In genomic region chr11:64339319-64339718, GRCh38 we compare ENCODE assay signal across 12 cellular contexts. TPM values are rescaled to one million over a fixed set of nuclear protein-coding genes. Genes with fewer than 3 reads are reported as not detected.
A peak's percentile ranks its signal among the peaks of the same experiment; 100 is the strongest.
DNase-seq lines count a peak whose midpoint lies in the region; ATAC-seq, FAIRE-seq and TF ChIP-seq lines count a peak whose summit lies in the region.
"Had no signal": no experiment of that assay in that cellular context is flagged by ENCODE, and none has a peak within 500 bp of the region (broad histone marks: within the 10 kb centered on the region; RNA-seq: fewer than 3 reads in every experiment).

No MANE protein-coding gene starts in this region.

- no peak overlapping the region for H3K4me3 ChIP-seq in foreskin fibroblast (ENCODE audit: low read depth in 1 of 2, low read length in 2 of 2)

- H3K4me1 Mint-ChIP-seq in CD4-positive, alpha-beta T cell (ENCODE audit: low read depth): peaks cover 49% of the 10 kb centered on the region
- peaks cover 41% of the 10 kb centered on the region for H3K4me1 Mint-ChIP-seq in activated CD8-positive, alpha-beta T cell treated with anti-CD3 and anti-CD28 coated beads for 36 hours (ENCODE audit: low read depth)
- H3K4me1 Mint-ChIP-seq in naive B cell: peaks cover 42 to 52% (median 48%) of the 10 kb centered on the region in 3 donors

- H3K9me3 Mint-ChIP-seq in CD4-positive, alpha-beta T cell: no peaks in the 10 kb centered on the region
- H3K9me3 Mint-ChIP-seq in activated CD8-positive, alpha-beta T cell treated with anti-CD3 and anti-CD28 coated beads for 36 hours: no peaks in the 10 kb centered on the region
- no peaks in the 10 kb centered on the region for H3K9me3 Mint-ChIP-seq in naive B cell
- H3K9me3 Mint-ChIP-seq: neural crest cell had no signal

- peaks cover 32% of the 10 kb centered on the region for H3K36me3 Mint-ChIP-seq in CD4-positive, alpha-beta T cell (ENCODE audit: low read depth)
- peaks cover 37% of the 10 kb centered on the region for H3K36me3 Mint-ChIP-seq in activated CD8-positive, alpha-beta T cell treated with anti-CD3 and anti-CD28 coated beads for 36 hours (ENCODE audit: low read depth)
- H3K36me3 Mint-ChIP-seq in naive B cell: no peaks in the 10 kb centered on the region

- FAIRE-seq in GM18507 (lab: Jason Lieb, UNC) (peak; percentile 36), frontal cortex (lab: Jason Lieb, UNC) (no peak)
- FAIRE-seq: D721Med, keratinocyte had no signal

- H3K27me3 ChIP-seq in CD4-positive, alpha-beta T cell (ENCODE audit: control insufficient read depth, insufficient read depth, low read length): no peaks in the 10 kb centered on the region

- no peak for TF ChIP-seq CTCF in CD4-positive, alpha-beta T cell (IDR thresholded peaks at IDR 0.05)
- TF ChIP-seq CTCF in activated CD8-positive, alpha-beta T cell treated with anti-CD3 and anti-CD28 coated beads for 36 hours (IDR thresholded peaks at IDR 0.05): no peak
- TF ChIP-seq CTCF in GM10266 (IDR thresholded peaks at IDR 0.05; ENCODE audit: control insufficient read depth, insufficient read depth, low read depth, missing control alignments) (no peak), foreskin fibroblast (IDR thresholded peaks at IDR 0.05; ENCODE audit: low read depth, low read length) (no peak)

- DNase-seq in CD4-positive, alpha-beta T cell: no peak
- no peak for DNase-seq in GM18507 (ENCODE audit: extremely low spot score, insufficient read length, low read depth)
- no peak for DNase-seq in activated CD8-positive, alpha-beta T cell treated with anti-CD3 and anti-CD28 coated beads for 36 hours
- DNase-seq in naive B cell: no peak
- DNase-seq in GM10266 (ENCODE audit: extremely low spot score): no peak
- no peak for DNase-seq in dermis blood vessel endothelial cell
- DNase-seq in frontal cortex (ENCODE audit: low spot score in 2 of 2): no peak
- DNase-seq in foreskin fibroblast: no peak

- no peak for ATAC-seq in CD4-positive, alpha-beta T cell (ENCODE audit: poor library complexity)
- ATAC-seq in activated CD8-positive, alpha-beta T cell treated with anti-CD3 and anti-CD28 coated beads for 36 hours: no peak
- ATAC-seq in naive B cell (ENCODE audit: low read depth in 2 of 2): no peak
- ATAC-seq: Panc1 had no signal

- H3K9me3 ChIP-seq in CD4-positive, alpha-beta T cell (ENCODE audit: control insufficient read depth, low read length): no peaks in the 10 kb centered on the region

- H3K27me3 Mint-ChIP-seq in CD4-positive, alpha-beta T cell: no peaks in the 10 kb centered on the region
- no peaks in the 10 kb centered on the region for H3K27me3 Mint-ChIP-seq in activated CD8-positive, alpha-beta T cell treated with anti-CD3 and anti-CD28 coated beads for 36 hours
- no peaks in the 10 kb centered on the region for H3K27me3 Mint-ChIP-seq in naive B cell

- CTCF ChIA-PET in CD4-positive, alpha-beta T cell (lab: Charles Lee): interaction anchor here (1.1 to 2.3 kb wide), 2 partner anchors 8 to 38 kb away, joined by 3 to 15 read pairs; no protein-coding TSS in a partner anchor
- CTCF ChIA-PET in activated CD8-positive, alpha-beta T cell treated with anti-CD3 and anti-CD28 coated beads for 36 hours (lab: Charles Lee): interaction anchor here (1.0 to 4.0 kb wide), 2 partner anchors 21 to 110 kb away, joined by 3 to 33 read pairs; partner anchors contain the start of genes PRDX5 and TRMT112

- peak overlapping the region; percentile 93 for H3K27ac ChIP-seq in CD4-positive, alpha-beta T cell (ENCODE audit: low read depth, low read length)

- POLR2A ChIA-PET in CD4-positive, alpha-beta T cell (lab: Charles Lee): interaction anchor here (1.1 to 4.7 kb wide), 4 partner anchors 10 to 439 kb away, joined by 3 to 103 read pairs (median 6); partner anchors contain the start of genes PRDX5, SF1, STIP1 and TRMT112
- POLR2A ChIA-PET in activated CD8-positive, alpha-beta T cell treated with anti-CD3 and anti-CD28 coated beads for 36 hours (lab: Charles Lee): interaction anchor here (0.9 to 1.4 kb wide), 3 partner anchors 22 to 70 kb away, joined by 3 read pairs; partner anchors contain the start of gene TRMT112

- peak overlapping the region; percentile 92 for H3K4me3 Mint-ChIP-seq in CD4-positive, alpha-beta T cell
- H3K4me3 Mint-ChIP-seq in activated CD8-positive, alpha-beta T cell treated with anti-CD3 and anti-CD28 coated beads for 36 hours: peak overlapping the region; percentile 84
- H3K4me3 Mint-ChIP-seq in naive B cell: peak overlapping the region; percentile 88 to 97 (median 94)
- H3K4me3 Mint-ChIP-seq: neural crest cell had no signal

- intact Hi-C loops in CD4-positive, alpha-beta T cell (cut with DNase I, micrococcal nuclease): no loop called here
- intact Hi-C loops in activated CD8-positive, alpha-beta T cell treated with anti-CD3 and anti-CD28 coated beads for 36 hours (cut with micrococcal nuclease): no loop called here

- peak overlapping the region; percentile 93 for H3K27ac Mint-ChIP-seq in CD4-positive, alpha-beta T cell
- peak overlapping the region; percentile 92 for H3K27ac Mint-ChIP-seq in activated CD8-positive, alpha-beta T cell treated with anti-CD3 and anti-CD28 coated beads for 36 hours
- H3K27ac Mint-ChIP-seq in naive B cell: peak overlapping the region; percentile 98 to 99 (median 99)

RNA-seq across cellular contexts. Expression of gene CCDC88B, which starts 0.7 kb away (rescaled TPM):
- total RNA-seq in CD4-positive, alpha-beta T cell: 100 to 1,000 TPM; 107 to 112 TPM
- 10 to 100 TPM; 65.8 to 76.1 TPM for total RNA-seq in activated CD8-positive, alpha-beta T cell treated with anti-CD3 and anti-CD28 coated beads for 36 hours
- 10 to 100 TPM in 5 of 6 donors, 1 to 10 TPM in 1; 9.3 to 73.0 (median 19.4) TPM for polyA plus RNA-seq in naive B cell (ENCODE audit: low read depth in 6 of 6)
- total RNA-seq in dermis blood vessel endothelial cell: 0.56 and 1.2 TPM in 2 replicates
- total RNA-seq in frontal cortex: 0.82 TPM

RNA-seq across cellular contexts. Expression of gene RPS6KA4, which starts 19.6 kb away (rescaled TPM):
- total RNA-seq in CD4-positive, alpha-beta T cell: 1 to 10 TPM; 7.3 to 9.2 TPM
- total RNA-seq in activated CD8-positive, alpha-beta T cell treated with anti-CD3 and anti-CD28 coated beads for 36 hours: 10 to 100 TPM; 24.6 to 26.0 TPM
- 1 to 10 TPM; 1.1 to 8.3 (median 4.8) TPM for polyA plus RNA-seq in naive B cell (ENCODE audit: low read depth in 6 of 6)
- total RNA-seq in dermis blood vessel endothelial cell: 35.9 and 46.6 TPM in 2 replicates
- total RNA-seq in frontal cortex: 9.4 TPM

RNA-seq across cellular contexts. Expression of gene PRDX5, which starts 21.4 kb away (rescaled TPM):
- total RNA-seq in CD4-positive, alpha-beta T cell: 10 to 100 TPM; 31.7 to 33.1 TPM
- 100 to 1,000 TPM; 103 to 105 TPM for total RNA-seq in activated CD8-positive, alpha-beta T cell treated with anti-CD3 and anti-CD28 coated beads for 36 hours
- polyA plus RNA-seq in naive B cell (ENCODE audit: low read depth in 6 of 6): 100 to 1,000 TPM; 229 to 385 (median 248) TPM
- total RNA-seq in dermis blood vessel endothelial cell (129 and 245 TPM in 2 replicates), frontal cortex (129 TPM)

RNA-seq across cellular contexts. Expression of gene TRMT112, which starts 22.0 kb away (rescaled TPM):
- total RNA-seq in CD4-positive, alpha-beta T cell: 10 to 100 TPM; 70.5 to 71.4 TPM
- total RNA-seq in activated CD8-positive, alpha-beta T cell treated with anti-CD3 and anti-CD28 coated beads for 36 hours: 100 to 1,000 TPM; 197 TPM
- 100 to 1,000 TPM; 445 to 606 (median 521) TPM for polyA plus RNA-seq in naive B cell (ENCODE audit: low read depth in 6 of 6)
- total RNA-seq in dermis blood vessel endothelial cell: 202 and 290 TPM in 2 replicates
- 103 TPM for total RNA-seq in frontal cortex

RNA-seq across cellular contexts. Expression of gene ESRRA, which starts 34.0 kb away (rescaled TPM):
- 10 to 100 TPM; 10.9 to 12.0 TPM for total RNA-seq in CD4-positive, alpha-beta T cell
- 10 to 100 TPM; 37.5 to 42.4 TPM for total RNA-seq in activated CD8-positive, alpha-beta T cell treated with anti-CD3 and anti-CD28 coated beads for 36 hours
- 1 to 10 TPM; 3.4 to 8.5 (median 6.5) TPM for polyA plus RNA-seq in naive B cell (ENCODE audit: low read depth in 6 of 6)
- 60.3 and 76.7 TPM in 2 replicates for total RNA-seq in dermis blood vessel endothelial cell
- 12.6 TPM for total RNA-seq in frontal cortex

Comparison
In these comparisons a context has a peak if more than half of its experiments do, and no peak if none do; other contexts are left out.
1. RNA of gene CCDC88B, which starts 0.7 kb away (total RNA-seq): 107 to 112 TPM in CD4-positive, alpha-beta T cell and 65.8 to 76.1 TPM in activated CD8-positive, alpha-beta T cell treated with anti-CD3 and anti-CD28 coated beads for 36 hours; 0.56 to 1.2 TPM in dermis blood vessel endothelial cell and 0.82 TPM in frontal cortex (single experiment); every median in the first group is over 10 times any median in the second.
2. Peak in every context shown above with its lines, with median percentiles within 50 percentile points of each other: H3K27ac Mint-ChIP-seq and H3K4me3 Mint-ChIP-seq.